Comparison of ENCODE assay signal across 12 cellular contexts in genomic region chr12:71045781-71046180, GRCh38.
DNase-seq lines count a peak whose midpoint lies in the region; ATAC-seq and TF ChIP-seq lines count a peak whose summit lies in the region.
"Had no signal": no experiment of that assay in that cellular context is flagged by ENCODE, and none has a peak within 500 bp of the region (broad histone marks: within the 10 kb centered on the region; RNA-seq: fewer than 3 reads in every experiment).

No MANE protein-coding gene starts in this region.

- H3K36me3 ChIP-seq in right atrium auricular region (no peaks in the 10 kb centered on the region), left ventricle myocardium inferior (no peaks in the 10 kb centered on the region), upper lobe of right lung (no peaks in the 10 kb centered on the region)

- H3K27ac ChIP-seq in right atrium auricular region (no peak overlapping the region), left ventricle myocardium inferior (replicated peaks) (peak overlapping the region; percentile 8), upper lobe of right lung (peak overlapping the region; percentile 63)

- no peak for DNase-seq in Right ventricle myocardium inferior (ENCODE audit: missing footprints)
- no peak for DNase-seq in right atrium auricular region (ENCODE audit: low spot score)
- peak; percentile 62 for DNase-seq in astrocyte of the spinal cord (ENCODE audit: low read depth, low spot score)
- no peak for DNase-seq in left ventricle myocardium inferior
- DNase-seq in upper lobe of right lung = no peak
- DNase-seq in NCI-H345 treated with DMSO at 0.1 percent for 48 hours (lab: John Stamatoyannopoulos, UW; ENCODE audit: unreplicated experiment) = no peak
- no peak for DNase-seq in NCI-H1930 (lab: John Stamatoyannopoulos, UW)
- DNase-seq: activated CD4-positive, alpha-beta T cell treated with anti-CD3 and anti-CD28 coated beads, Interleukin-2, amount 10 ng/mL, durations not matched to agents 24 days and 14 days; GF-D8; T-cell had no signal

- no peaks in the 10 kb centered on the region for H3K9me3 ChIP-seq in right atrium auricular region
- no peaks in the 10 kb centered on the region for H3K9me3 ChIP-seq in left ventricle myocardium inferior (replicated peaks)
- no peaks in the 10 kb centered on the region for H3K9me3 ChIP-seq in upper lobe of right lung

- H3K27me3 ChIP-seq in right atrium auricular region (no peaks in the 10 kb centered on the region), left ventricle myocardium inferior (ENCODE audit: low read depth) (peaks cover 4% of the 10 kb centered on the region), upper lobe of right lung (no peaks in the 10 kb centered on the region)

- intact Hi-C loops in Right ventricle myocardium inferior (cut with DNase I) (no loop called here), left ventricle myocardium inferior (cut with micrococcal nuclease) (no loop called here), upper lobe of right lung (cut with DNase I) (no loop called here)

- no peaks in the 10 kb centered on the region for H3K4me1 ChIP-seq in right atrium auricular region
- peaks cover 4% of the 10 kb centered on the region for H3K4me1 ChIP-seq in left ventricle myocardium inferior
- no peaks in the 10 kb centered on the region for H3K4me1 ChIP-seq in upper lobe of right lung

- ATAC-seq in Right ventricle myocardium inferior (peak; percentile 54), upper lobe of right lung (no peak), GM19023 (IDR thresholded peaks at IDR 0.05; ENCODE audit: unreplicated experiment) (no peak)
- ATAC-seq: GM23338, T-cell had no signal

- in situ Hi-C loops in astrocyte of the spinal cord (cut with HindIII; ENCODE audit: low sequenced_read_pairs) = no loop called here

- no peak for TF ChIP-seq CTCF in right atrium auricular region (IDR thresholded peaks at IDR 0.05)
- no peak for TF ChIP-seq CTCF in astrocyte of the spinal cord (IDR thresholded peaks at IDR 0.05; ENCODE audit: low read depth, low read length)
- TF ChIP-seq CTCF in left ventricle myocardium inferior (IDR thresholded peaks at IDR 0.05; ENCODE audit: borderline replicate concordance) = no peak
- TF ChIP-seq CTCF in upper lobe of right lung (IDR thresholded peaks at IDR 0.05) = no peak

- H3K4me3 ChIP-seq in right atrium auricular region = no peak overlapping the region
- no peak overlapping the region for H3K4me3 ChIP-seq in astrocyte of the spinal cord (ENCODE audit: low read depth, low read length)
- H3K4me3 ChIP-seq in left ventricle myocardium inferior = no peak overlapping the region
- no peak overlapping the region for H3K4me3 ChIP-seq in upper lobe of right lung
- H3K4me3 ChIP-seq: GM23338 had no signal

Comparison
In these comparisons a context has a peak if more than half of its experiments do, and no peak if none do; other contexts are left out.
1. H3K27ac ChIP-seq: peak in left ventricle myocardium inferior (single experiment) and upper lobe of right lung (single experiment); none in right atrium auricular region (0 of 2).